Comparison of ENCODE assay signal across 1 cellular context in genomic region chr2:148020358-148021058, GRCh38.
TF ChIP-seq lines count a peak whose summit lies in the region.

Gene ORC4, minus strand, starts transcription at chr2:148020737. Its CDS starts 44,779 bp downstream, at chr2:147975958.

TF ChIP-seq in HEK293, 187 proteins besides CTCF, POLR2A, EP300 and RAD21 (continued from another document and continues in another):
- TF ChIP-seq, protein P1, sequence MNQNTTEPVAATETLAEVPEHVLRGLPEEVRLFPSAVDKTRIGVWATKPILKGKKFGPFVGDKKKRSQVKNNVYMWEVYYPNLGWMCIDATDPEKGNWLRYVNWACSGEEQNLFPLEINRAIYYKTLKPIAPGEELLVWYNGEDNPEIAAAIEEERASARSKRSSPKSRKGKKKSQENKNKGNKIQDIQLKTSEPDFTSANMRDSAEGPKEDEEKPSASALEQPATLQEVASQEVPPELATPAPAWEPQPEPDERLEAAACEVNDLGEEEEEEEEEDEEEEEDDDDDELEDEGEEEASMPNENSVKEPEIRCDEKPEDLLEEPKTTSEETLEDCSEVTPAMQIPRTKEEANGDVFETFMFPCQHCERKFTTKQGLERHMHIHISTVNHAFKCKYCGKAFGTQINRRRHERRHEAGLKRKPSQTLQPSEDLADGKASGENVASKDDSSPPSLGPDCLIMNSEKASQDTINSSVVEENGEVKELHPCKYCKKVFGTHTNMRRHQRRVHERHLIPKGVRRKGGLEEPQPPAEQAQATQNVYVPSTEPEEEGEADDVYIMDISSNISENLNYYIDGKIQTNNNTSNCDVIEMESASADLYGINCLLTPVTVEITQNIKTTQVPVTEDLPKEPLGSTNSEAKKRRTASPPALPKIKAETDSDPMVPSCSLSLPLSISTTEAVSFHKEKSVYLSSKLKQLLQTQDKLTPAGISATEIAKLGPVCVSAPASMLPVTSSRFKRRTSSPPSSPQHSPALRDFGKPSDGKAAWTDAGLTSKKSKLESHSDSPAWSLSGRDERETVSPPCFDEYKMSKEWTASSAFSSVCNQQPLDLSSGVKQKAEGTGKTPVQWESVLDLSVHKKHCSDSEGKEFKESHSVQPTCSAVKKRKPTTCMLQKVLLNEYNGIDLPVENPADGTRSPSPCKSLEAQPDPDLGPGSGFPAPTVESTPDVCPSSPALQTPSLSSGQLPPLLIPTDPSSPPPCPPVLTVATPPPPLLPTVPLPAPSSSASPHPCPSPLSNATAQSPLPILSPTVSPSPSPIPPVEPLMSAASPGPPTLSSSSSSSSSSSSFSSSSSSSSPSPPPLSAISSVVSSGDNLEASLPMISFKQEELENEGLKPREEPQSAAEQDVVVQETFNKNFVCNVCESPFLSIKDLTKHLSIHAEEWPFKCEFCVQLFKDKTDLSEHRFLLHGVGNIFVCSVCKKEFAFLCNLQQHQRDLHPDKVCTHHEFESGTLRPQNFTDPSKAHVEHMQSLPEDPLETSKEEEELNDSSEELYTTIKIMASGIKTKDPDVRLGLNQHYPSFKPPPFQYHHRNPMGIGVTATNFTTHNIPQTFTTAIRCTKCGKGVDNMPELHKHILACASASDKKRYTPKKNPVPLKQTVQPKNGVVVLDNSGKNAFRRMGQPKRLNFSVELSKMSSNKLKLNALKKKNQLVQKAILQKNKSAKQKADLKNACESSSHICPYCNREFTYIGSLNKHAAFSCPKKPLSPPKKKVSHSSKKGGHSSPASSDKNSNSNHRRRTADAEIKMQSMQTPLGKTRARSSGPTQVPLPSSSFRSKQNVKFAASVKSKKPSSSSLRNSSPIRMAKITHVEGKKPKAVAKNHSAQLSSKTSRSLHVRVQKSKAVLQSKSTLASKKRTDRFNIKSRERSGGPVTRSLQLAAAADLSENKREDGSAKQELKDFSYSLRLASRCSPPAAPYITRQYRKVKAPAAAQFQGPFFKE (tag by site-specific recombination; IDR thresholded peaks at IDR 0.05; ENCODE audit: borderline replicate concordance) = no peak
- TF ChIP-seq ATF2 (tag by site-specific recombination; IDR thresholded peaks at IDR 0.05; ENCODE audit: low read depth) (no peak), ZNF157 (tag by site-specific recombination; IDR thresholded peaks at IDR 0.05) (no peak), ZNF2 (tag by site-specific recombination; IDR thresholded peaks at IDR 0.05) (peak; percentile 88), ELK4 (IDR thresholded peaks at IDR 0.05; ENCODE audit: borderline replicate concordance, low read depth, low read length) (no peak), ZNF621 (tag by site-specific recombination; IDR thresholded peaks at IDR 0.05) (no peak), WT1 (tag by site-specific recombination; IDR thresholded peaks at IDR 0.05) (peak; percentile 30; the same call in 1 of the 2 replicates), PRDM6 (tag by site-specific recombination; IDR thresholded peaks at IDR 0.05) (no peak), ZNF510 (tag by site-specific recombination; IDR thresholded peaks at IDR 0.05; ENCODE audit: insufficient replicate concordance) (no peak), ZBTB44 (tag by site-specific recombination; IDR thresholded peaks at IDR 0.05) (no peak), PBX3 (CRISPR knock-in tag; IDR thresholded peaks at IDR 0.05) (peak; percentile 67; the same call in 1 of the 2 replicates), PATZ1 (tag by site-specific recombination; IDR thresholded peaks at IDR 0.05) (peak; percentile 97), SP3 (tag by site-specific recombination; IDR thresholded peaks at IDR 0.05) (peak; percentile 99), ZNF112 (tag by site-specific recombination; IDR thresholded peaks at IDR 0.05) (no peak), GLIS1 (tag by site-specific recombination; IDR thresholded peaks at IDR 0.05) (peak; percentile 51), ZNF362 (tag by site-specific recombination; IDR thresholded peaks at IDR 0.05) (no peak), HOXD13 (CRISPR knock-in tag; IDR thresholded peaks at IDR 0.05; ENCODE audit: borderline replicate concordance) (0 out of 2 replicates have a peak, but pooled peaks have one; percentile 43), ZNF670 (tag by site-specific recombination; IDR thresholded peaks at IDR 0.05; ENCODE audit: low read depth) (no peak), ZNF558 (tag by site-specific recombination; IDR thresholded peaks at IDR 0.05) (no peak; the same call in 1 of the 2 replicates), ZNF311 (tag by site-specific recombination; IDR thresholded peaks at IDR 0.05; ENCODE audit: borderline replicate concordance) (no peak), ZNF37A (tag by site-specific recombination; IDR thresholded peaks at IDR 0.05) (no peak), ZXDB (tag by site-specific recombination; IDR thresholded peaks at IDR 0.05) (peak; percentile 82), ZBTB20 (tag by site-specific recombination; IDR thresholded peaks at IDR 0.05) (peak; percentile 37; the same call in 1 of the 2 replicates), ZNF530 (tag by site-specific recombination; IDR thresholded peaks at IDR 0.05; ENCODE audit: low read depth) (no peak), ZNF239 (tag by site-specific recombination; IDR thresholded peaks at IDR 0.05) (0 out of 2 replicates have a peak, but pooled peaks have one; percentile 18), ZNF610 (tag by site-specific recombination; IDR thresholded peaks at IDR 0.05; ENCODE audit: borderline replicate concordance) (peak; percentile 57; the same call in 1 of the 2 replicates), BCL11B (tag by site-specific recombination; IDR thresholded peaks at IDR 0.05; ENCODE audit: low read depth) (no peak), KLF16 (tag by site-specific recombination; IDR thresholded peaks at IDR 0.05) (peak; percentile 83; the same call in 1 of the 2 replicates), ZNF544 (tag by site-specific recombination; IDR thresholded peaks at IDR 0.05) (no peak), ZNF302 (tag by site-specific recombination; IDR thresholded peaks at IDR 0.05; ENCODE audit: low read depth) (no peak), KLF8 (tag by site-specific recombination; IDR thresholded peaks at IDR 0.05) (peak; percentile 94), ZNF837 (tag by site-specific recombination; IDR thresholded peaks at IDR 0.05) (no peak)
- TF ChIP-seq, protein P2, sequence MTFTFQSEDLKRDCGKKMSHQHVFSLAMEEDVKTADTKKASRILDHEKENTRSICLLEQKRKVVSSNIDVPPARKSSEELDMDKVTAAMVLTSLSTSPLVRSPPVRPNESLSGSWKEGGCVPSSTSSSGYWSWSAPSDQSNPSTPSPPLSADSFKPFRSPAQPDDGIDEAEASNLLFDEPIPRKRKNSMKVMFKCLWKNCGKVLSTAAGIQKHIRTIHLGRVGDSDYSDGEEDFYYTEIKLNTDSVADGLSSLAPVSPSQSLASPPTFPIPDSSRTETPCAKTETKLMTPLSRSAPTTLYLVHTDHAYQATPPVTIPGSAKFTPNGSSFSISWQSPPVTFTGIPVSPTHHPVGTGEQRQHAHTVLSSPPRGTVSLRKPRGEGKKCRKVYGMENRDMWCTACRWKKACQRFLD (tag by site-specific recombination; IDR thresholded peaks at IDR 0.05) = no peak
- TF ChIP-seq, protein P3, sequence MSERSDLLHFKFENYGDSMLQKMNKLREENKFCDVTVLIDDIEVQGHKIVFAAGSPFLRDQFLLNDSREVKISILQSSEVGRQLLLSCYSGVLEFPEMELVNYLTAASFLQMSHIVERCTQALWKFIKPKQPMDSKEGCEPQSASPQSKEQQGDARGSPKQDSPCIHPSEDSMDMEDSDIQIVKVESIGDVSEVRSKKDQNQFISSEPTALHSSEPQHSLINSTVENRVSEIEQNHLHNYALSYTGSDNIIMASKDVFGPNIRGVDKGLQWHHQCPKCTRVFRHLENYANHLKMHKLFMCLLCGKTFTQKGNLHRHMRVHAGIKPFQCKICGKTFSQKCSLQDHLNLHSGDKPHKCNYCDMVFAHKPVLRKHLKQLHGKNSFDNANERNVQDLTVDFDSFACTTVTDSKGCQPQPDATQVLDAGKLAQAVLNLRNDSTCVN (tag by site-specific recombination; optimal IDR thresholded peaks at IDR 0.05) = peak; percentile 26
- TF ChIP-seq, protein P4, sequence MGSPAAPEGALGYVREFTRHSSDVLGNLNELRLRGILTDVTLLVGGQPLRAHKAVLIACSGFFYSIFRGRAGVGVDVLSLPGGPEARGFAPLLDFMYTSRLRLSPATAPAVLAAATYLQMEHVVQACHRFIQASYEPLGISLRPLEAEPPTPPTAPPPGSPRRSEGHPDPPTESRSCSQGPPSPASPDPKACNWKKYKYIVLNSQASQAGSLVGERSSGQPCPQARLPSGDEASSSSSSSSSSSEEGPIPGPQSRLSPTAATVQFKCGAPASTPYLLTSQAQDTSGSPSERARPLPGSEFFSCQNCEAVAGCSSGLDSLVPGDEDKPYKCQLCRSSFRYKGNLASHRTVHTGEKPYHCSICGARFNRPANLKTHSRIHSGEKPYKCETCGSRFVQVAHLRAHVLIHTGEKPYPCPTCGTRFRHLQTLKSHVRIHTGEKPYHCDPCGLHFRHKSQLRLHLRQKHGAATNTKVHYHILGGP (tag by site-specific recombination; IDR thresholded peaks at IDR 0.05) = no peak
